In the genomic region with DNA sequence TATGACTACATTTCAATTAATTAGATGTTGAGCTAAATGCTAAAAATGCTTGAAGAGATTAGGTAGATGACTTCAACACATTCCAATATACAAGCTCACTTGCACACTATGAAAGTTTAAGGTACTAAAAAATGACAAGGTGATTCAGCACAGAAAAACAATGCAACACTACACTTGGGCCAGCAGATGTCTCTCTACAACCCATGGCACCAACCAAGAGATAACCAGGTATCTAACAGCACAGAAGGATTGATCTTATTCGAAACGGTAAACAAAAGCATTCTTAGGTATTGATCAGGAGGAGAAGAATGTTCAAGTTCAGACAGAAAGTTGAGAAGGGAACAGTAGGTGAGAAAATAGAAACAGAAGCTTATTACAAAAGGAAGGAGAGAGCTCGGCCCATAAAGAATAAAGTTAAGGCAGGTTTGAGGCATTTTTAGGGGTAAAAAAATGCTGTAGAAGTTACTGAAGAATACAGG, we compare ENCODE assay signal across 8 cellular contexts.
DNase-seq lines count a peak whose midpoint lies in the region; ATAC-seq and TF ChIP-seq lines count a peak whose summit lies in the region.

No MANE protein-coding gene starts in this region.

- intact Hi-C loops in body of pancreas (cut with DNase I), result loop anchor here (10.0 kb wide), 1 partner anchor 63 kb away; no protein-coding TSS in a partner anchor

- 31 to 35% methylated on average over 3 of the region's 3 CpGs for WGBS in body of pancreas, 2 donors

- H3K36me3 ChIP-seq in H7 (replicated peaks; ENCODE audit: control insufficient read depth, insufficient read depth, low read length) (no peaks in the 10 kb centered on the region), body of pancreas (replicated peaks in 1 of 2; ENCODE audit: insufficient read depth in 1 of 2, low read depth in 2 of 2) (peaks cover 0 to 4% of the 10 kb centered on the region in 2 donors)

- DNase-seq in DMS 273 (lab: John Stamatoyannopoulos, UW; ENCODE audit: unreplicated experiment) (peak; percentile 66), DMS 273 treated with DMSO at 0.1 percent for 48 hours (lab: John Stamatoyannopoulos, UW) (no peak), H7 (peak; percentile 55), NCI-H2171 (lab: John Stamatoyannopoulos, UW) (peak; percentile 9), body of pancreas (no peak), left kidney (ENCODE audit: low read depth, low spot score) (peak; percentile 52)

- H3K27me3 ChIP-seq in H7 (ENCODE audit: control insufficient read depth, insufficient read depth, low read length) (no peaks in the 10 kb centered on the region), body of pancreas (no peaks in the 10 kb centered on the region)

- H3K4me1 ChIP-seq in body of pancreas, result peaks cover 38% of the 10 kb centered on the region

- no peaks in the 10 kb centered on the region for H3K9me3 ChIP-seq in body of pancreas

- peak overlapping the region in 1 of 4 donors; percentile 21 for H3K27ac ChIP-seq in body of pancreas

- H3K4me3 ChIP-seq in H7 (ENCODE audit: insufficient read depth, low read depth, low read length) (no peak overlapping the region), body of pancreas (no peak overlapping the region)

- ATAC-seq in body of pancreas (peak; percentile 74), HG02840 (IDR thresholded peaks at IDR 0.05; ENCODE audit: low FRiP score, unreplicated experiment) (no peak), HG02588 (IDR thresholded peaks at IDR 0.05; ENCODE audit: unreplicated experiment) (no peak)

- no peak for TF ChIP-seq POLR2A in body of pancreas (IDR thresholded peaks at IDR 0.05)

- TF ChIP-seq CTCF in body of pancreas (IDR thresholded peaks at IDR 0.05), result peak; percentile 40 to 84 (median 70)

Comparison
In these comparisons a context has a peak if more than half of its experiments do, and no peak if none do; other contexts are left out.
1. DNase-seq: peak in DMS 273 (single experiment), H7 (single experiment), NCI-H2171 (single experiment) and left kidney (single experiment); none in DMS 273 treated with DMSO at 0.1 percent for 48 hours (single experiment) and body of pancreas (0 of 4).